8 cellular contexts compared by ENCODE assay signal in genomic region chr19:12610540-12611360, GRCh38. TPM values are rescaled to one million over a fixed set of nuclear protein-coding genes. Genes with fewer than 3 reads are reported as not detected.
DNase-seq lines count a peak whose midpoint lies in the region; ATAC-seq and TF ChIP-seq lines count a peak whose summit lies in the region.

TSS of gene ZNF490 (minus strand) at chr19:12610813. CDS start at chr19:12610680, 133 bp downstream.
TSS of gene ZNF791 (plus strand) at chr19:12610920. CDS start at chr19:12611080, 160 bp downstream.

- no peaks in the 10 kb centered on the region for H3K9me3 ChIP-seq in BE2C

- H3K4me1 ChIP-seq in BE2C: no peaks in the 10 kb centered on the region

- DNase-seq in BE2C (peak; percentile 99), GM19240 (ENCODE audit: insufficient read length, low spot score) (peak; percentile 81), NCI-H526 (lab: John Stamatoyannopoulos, UW) (peak; percentile 91 to 97), kidney glomerular epithelial cell (lab: John Stamatoyannopoulos, UW) (peak; percentile 94)
- peak; percentile 94 to 97 for DNase-seq in activated CD4-positive, alpha-beta T cell treated with anti-CD3 and anti-CD28 coated beads for 4 hours
- DNase-seq in stimulated activated CD4-positive, alpha-beta T cell treated with anti-CD3 and anti-CD28 coated beads, Interleukin-15, amount 100 ng/mL, for 48 hours (ENCODE audit: low read depth in 2 of 2): peak; percentile 96 to 99

- peak; percentile 44 for TF ChIP-seq CTCF in BE2C (IDR thresholded peaks at IDR 0.05; ENCODE audit: low read depth, low read length)

- peak within 1 kb of the TSS; percentile 98 for H3K4me3 ChIP-seq in BE2C (ENCODE audit: low read depth, low read length)

- H3K36me3 ChIP-seq in BE2C: peaks cover 18% of the 10 kb centered on the region

- no peaks in the 10 kb centered on the region for H3K27me3 ChIP-seq in BE2C

- peak; percentile 70 for ATAC-seq in HG03460 (IDR thresholded peaks at IDR 0.05; ENCODE audit: unreplicated experiment)

- peak within 1 kb of the TSS; percentile 85 for H3K27ac ChIP-seq in cingulate gyrus (ENCODE audit: low read depth, low read length)

RNA-seq across cellular contexts. Expression of gene ZNF490, which starts in this region (rescaled TPM):
- polyA plus RNA-seq in BE2C (2012; ENCODE audit: insufficient read depth, insufficient read length, low read depth): 2.8 TPM

RNA-seq across cellular contexts. Expression of gene ZNF791, which starts in this region (rescaled TPM):
- polyA plus RNA-seq in BE2C (2012; ENCODE audit: insufficient read depth, insufficient read length, low read depth): 21.7 TPM

Comparison
In these comparisons a context has a peak if more than half of its experiments do, and no peak if none do; other contexts are left out.
1. Peak in every context shown above with its lines: DNase-seq, ATAC-seq, H3K4me3 ChIP-seq and H3K27ac ChIP-seq.